ENCODE assay signal across 8 cellular contexts in genomic region chr12:8038659-8039114, GRCh38. TPM values are rescaled to one million over a fixed set of nuclear protein-coding genes. Genes with fewer than 3 reads are reported as not detected.
DNase-seq lines count a peak whose midpoint lies in the region; ATAC-seq and TF ChIP-seq lines count a peak whose summit lies in the region.

No MANE protein-coding gene starts in this region.

- no peaks in the 10 kb centered on the region for H3K27me3 Mint-ChIP-seq in activated T-helper 1 cell treated with anti-CD3 and anti-CD28 coated beads, Interleukin-12 subunit alpha, Interleukin-12 subunit beta, Interleukin-2, Interleukin-4 antibody, amounts not matched to agents 30 ng/mL and 10 ng/mL and 1 ng/mL, durations not matched to agents 14 hours and 24 hours and 36 hours (ENCODE audit: insufficient read depth)

- TF ChIP-seq POLR2A in tibial nerve (IDR thresholded peaks at IDR 0.05): no peak

- peaks cover 0 to 42% (median 0%) of the 10 kb centered on the region in 3 donors for H3K36me3 ChIP-seq in tibial nerve

- WGBS in tibial nerve, 2 donors: 20 to 25% methylated on average over 6 to 13 of the region's 13 CpGs

- DNase-seq in EL: peak; percentile 55
- DNase-seq in NCI-H2029 treated with DMSO at 0.1 percent for 48 hours (lab: John Stamatoyannopoulos, UW): peak; percentile 84
- no peak for DNase-seq in activated T-helper 1 cell treated with anti-CD3 and anti-CD28 coated beads, Interleukin-12 subunit alpha, Interleukin-12 subunit beta, Interleukin-2, Interleukin-4 antibody, amounts not matched to agents 30 ng/mL and 10 ng/mL and 1 ng/mL, durations not matched to agents 14 hours and 24 hours and 36 hours (ENCODE audit: low spot score)
- peak in 1 of 2 donors; percentile 51 for DNase-seq in foreskin keratinocyte
- DNase-seq in nucleus accumbens (lab: John Stamatoyannopoulos, UW): peak in 39 of 56 donors; percentile 10 to 82 (median 42)
- DNase-seq in tibial nerve (ENCODE audit: low spot score in 2 of 2): no peak
- no peak for DNase-seq in NCI-H1048 (lab: John Stamatoyannopoulos, UW)

- TF ChIP-seq CTCF in foreskin keratinocyte (conservative IDR thresholded peaks at IDR 0.05) (no peak), tibial nerve (IDR thresholded peaks at IDR 0.05) (no peak)

- TF ChIP-seq EP300 in tibial nerve (IDR thresholded peaks at IDR 0.05): no peak

- H3K27ac Mint-ChIP-seq in activated T-helper 1 cell treated with anti-CD3 and anti-CD28 coated beads, Interleukin-12 subunit alpha, Interleukin-12 subunit beta, Interleukin-2, Interleukin-4 antibody, amounts not matched to agents 30 ng/mL and 10 ng/mL and 1 ng/mL, durations not matched to agents 14 hours and 24 hours and 36 hours: peak overlapping the region; percentile 14

- H3K36me3 Mint-ChIP-seq in activated T-helper 1 cell treated with anti-CD3 and anti-CD28 coated beads, Interleukin-12 subunit alpha, Interleukin-12 subunit beta, Interleukin-2, Interleukin-4 antibody, amounts not matched to agents 30 ng/mL and 10 ng/mL and 1 ng/mL, durations not matched to agents 14 hours and 24 hours and 36 hours (ENCODE audit: low read depth): peaks cover 16% of the 10 kb centered on the region

- intact Hi-C loops in activated T-helper 1 cell treated with anti-CD3 and anti-CD28 coated beads, Interleukin-12 subunit alpha, Interleukin-12 subunit beta, Interleukin-2, Interleukin-4 antibody, amounts not matched to agents 30 ng/mL and 10 ng/mL and 1 ng/mL, durations not matched to agents 14 hours and 24 hours and 36 hours (cut with micrococcal nuclease): no loop called here

- H3K4me1 ChIP-seq in foreskin keratinocyte: peaks cover 24% of the 10 kb centered on the region
- peaks cover 0 to 60% (median 46%) of the 10 kb centered on the region in 4 donors for H3K4me1 ChIP-seq in tibial nerve

- peak overlapping the region in 1 of 4 donors; percentile 19 for H3K4me3 ChIP-seq in tibial nerve

- H3K9me3 ChIP-seq in tibial nerve: no peaks in the 10 kb centered on the region

- H3K27ac ChIP-seq in foreskin keratinocyte (no peak overlapping the region), tibial nerve (peak overlapping the region in 2 of 4 donors; percentile 33 to 63)

- H3K27me3 ChIP-seq in foreskin keratinocyte (no peaks in the 10 kb centered on the region), tibial nerve (no peaks in the 10 kb centered on the region)

- H3K4me1 Mint-ChIP-seq in activated T-helper 1 cell treated with anti-CD3 and anti-CD28 coated beads, Interleukin-12 subunit alpha, Interleukin-12 subunit beta, Interleukin-2, Interleukin-4 antibody, amounts not matched to agents 30 ng/mL and 10 ng/mL and 1 ng/mL, durations not matched to agents 14 hours and 24 hours and 36 hours (ENCODE audit: low read depth): peaks cover 55% of the 10 kb centered on the region

- no peaks in the 10 kb centered on the region for H3K9me3 Mint-ChIP-seq in activated T-helper 1 cell treated with anti-CD3 and anti-CD28 coated beads, Interleukin-12 subunit alpha, Interleukin-12 subunit beta, Interleukin-2, Interleukin-4 antibody, amounts not matched to agents 30 ng/mL and 10 ng/mL and 1 ng/mL, durations not matched to agents 14 hours and 24 hours and 36 hours

- peak; percentile 83 for ATAC-seq in foreskin keratinocyte
- no peak for ATAC-seq in HG02678 (IDR thresholded peaks at IDR 0.05; ENCODE audit: unreplicated experiment)

- peak overlapping the region; percentile 32 for H3K4me3 Mint-ChIP-seq in activated T-helper 1 cell treated with anti-CD3 and anti-CD28 coated beads, Interleukin-12 subunit alpha, Interleukin-12 subunit beta, Interleukin-2, Interleukin-4 antibody, amounts not matched to agents 30 ng/mL and 10 ng/mL and 1 ng/mL, durations not matched to agents 14 hours and 24 hours and 36 hours

RNA-seq across cellular contexts. Expression of gene FOXJ2, which starts 6.2 kb away (rescaled TPM):
- total RNA-seq in activated T-helper 1 cell treated with anti-CD3 and anti-CD28 coated beads, Interleukin-12 subunit alpha, Interleukin-12 subunit beta, Interleukin-2, Interleukin-4 antibody, amounts not matched to agents 30 ng/mL and 10 ng/mL and 1 ng/mL, durations not matched to agents 14 hours and 24 hours and 36 hours: 19.9 and 20.7 TPM in 2 replicates
- total RNA-seq in foreskin keratinocyte (9.7 and 10.0 TPM in 2 replicates), tibial nerve (10 to 100 TPM; 19.4 to 24.7 (median 20.1) TPM)
- 3.9 and 4.9 TPM in 2 replicates for polyA plus RNA-seq in foreskin keratinocyte

RNA-seq across cellular contexts. Expression of gene C3AR1, which starts 27.5 kb away (rescaled TPM):
- total RNA-seq in activated T-helper 1 cell treated with anti-CD3 and anti-CD28 coated beads, Interleukin-12 subunit alpha, Interleukin-12 subunit beta, Interleukin-2, Interleukin-4 antibody, amounts not matched to agents 30 ng/mL and 10 ng/mL and 1 ng/mL, durations not matched to agents 14 hours and 24 hours and 36 hours: 0.60 and 0.71 TPM in 2 replicates
- 0.10 and 0.14 TPM in 2 replicates for total RNA-seq in foreskin keratinocyte
- polyA plus RNA-seq in foreskin keratinocyte: 0.12 and 0.18 TPM in 2 replicates
- total RNA-seq in tibial nerve: 10 to 100 TPM in 1 of 4 donors, 1 to 10 TPM in 3; 7.1 to 16.8 (median 9.1) TPM

RNA-seq across cellular contexts. Expression of gene NECAP1, which starts 43.4 kb away (rescaled TPM):
- 38.2 and 39.4 TPM in 2 replicates for total RNA-seq in activated T-helper 1 cell treated with anti-CD3 and anti-CD28 coated beads, Interleukin-12 subunit alpha, Interleukin-12 subunit beta, Interleukin-2, Interleukin-4 antibody, amounts not matched to agents 30 ng/mL and 10 ng/mL and 1 ng/mL, durations not matched to agents 14 hours and 24 hours and 36 hours
- total RNA-seq in foreskin keratinocyte (22.8 and 23.1 TPM in 2 replicates), tibial nerve (10 to 100 TPM; 17.4 to 38.2 (median 32.1) TPM)
- 11.2 and 12.5 TPM in 2 replicates for polyA plus RNA-seq in foreskin keratinocyte

Comparison
In these comparisons a context has a peak if more than half of its experiments do, and no peak if none do; other contexts are left out.
1. DNase-seq: peak in EL (single experiment), NCI-H2029 treated with DMSO at 0.1 percent for 48 hours (single experiment) and nucleus accumbens (39 of 56); none in activated T-helper 1 cell treated with anti-CD3 and anti-CD28 coated beads, Interleukin-12 subunit alpha, Interleukin-12 subunit beta, Interleukin-2, Interleukin-4 antibody, amounts not matched to agents 30 ng/mL and 10 ng/mL and 1 ng/mL, durations not matched to agents 14 hours and 24 hours and 36 hours (single experiment), tibial nerve (0 of 2) and NCI-H1048 (single experiment).